Comparison of ENCODE assay signal across 18 cellular contexts in genomic region chr3:9815986-9816385, GRCh38. TPM values are rescaled to one million over a fixed set of nuclear protein-coding genes. Genes with fewer than 3 reads are reported as not detected.
DNase-seq lines count a peak whose midpoint lies in the region; ATAC-seq, FAIRE-seq and TF ChIP-seq lines count a peak whose summit lies in the region.
"Had no signal": no experiment of that assay in that cellular context is flagged by ENCODE, and none has a peak within 500 bp of the region (broad histone marks: within the 10 kb centered on the region; RNA-seq: fewer than 3 reads in every experiment).

No MANE protein-coding gene starts in this region.

- no peak overlapping the region for H3K27ac Mint-ChIP-seq in chondrocyte (ENCODE audit: unreplicated experiment)
- peak overlapping the region; percentile 67 for H3K27ac Mint-ChIP-seq in neural crest cell (ENCODE audit: unreplicated experiment)
- peak overlapping the region; percentile 47 for H3K27ac Mint-ChIP-seq in stimulated activated naive B cell treated with anti-CD40 and anti-IgM and Interleukin-4, amounts not matched to agents 10 μg/mL and 1 μg/mL and 100 μg/mL, for 72 hours
- no peak overlapping the region for H3K27ac Mint-ChIP-seq in activated CD4-positive, alpha-beta T cell treated with anti-CD3 and anti-CD28 coated beads, Interleukin-2, amount 10 ng/mL, durations not matched to agents 7 days and 5 days
- H3K27ac Mint-ChIP-seq: B cell; CD4-positive, alpha-beta T cell had no signal

- no peak for TF ChIP-seq CTCF in chondrocyte (IDR thresholded peaks at IDR 0.05)
- no peak for TF ChIP-seq CTCF in neural crest cell (conservative IDR thresholded peaks at IDR 0.05)
- no peak for TF ChIP-seq CTCF in vagina (IDR thresholded peaks at IDR 0.05)
- TF ChIP-seq CTCF in right atrium auricular region (IDR thresholded peaks at IDR 0.05), result no peak

- no peak for ATAC-seq in stimulated activated naive B cell treated with anti-CD40 and anti-IgM and Interleukin-4, amounts not matched to agents 10 μg/mL and 1 μg/mL and 100 μg/mL, for 72 hours (replicated peaks)
- ATAC-seq: GM12878 had no signal

- FAIRE-seq in GM12892 (lab: Jason Lieb, UNC), result no peak
- FAIRE-seq: A204.1, GM12878, GM19239 had no signal

- H3K27me3 ChIP-seq in vagina, result no peaks in the 10 kb centered on the region
- H3K27me3 ChIP-seq in right atrium auricular region, result no peaks in the 10 kb centered on the region

- H3K27me3 Mint-ChIP-seq in chondrocyte (ENCODE audit: low read depth) (no peaks in the 10 kb centered on the region), neural crest cell (ENCODE audit: low read depth) (no peaks in the 10 kb centered on the region)
- H3K27me3 Mint-ChIP-seq in stimulated activated naive B cell treated with anti-CD40 and anti-IgM and Interleukin-4, amounts not matched to agents 10 μg/mL and 1 μg/mL and 100 μg/mL, for 72 hours, result no peaks in the 10 kb centered on the region
- no peaks in the 10 kb centered on the region for H3K27me3 Mint-ChIP-seq in activated CD4-positive, alpha-beta T cell treated with anti-CD3 and anti-CD28 coated beads, Interleukin-2, amount 10 ng/mL, durations not matched to agents 7 days and 5 days
- H3K27me3 Mint-ChIP-seq: B cell; CD4-positive, alpha-beta T cell had no signal

- intact Hi-C loops in vagina (cut with DNase I), result no loop called here

- peaks cover 7% of the 10 kb centered on the region for H3K36me3 Mint-ChIP-seq in chondrocyte (ENCODE audit: low read depth)
- peaks cover 4% of the 10 kb centered on the region for H3K36me3 Mint-ChIP-seq in neural crest cell (ENCODE audit: low read depth)
- peaks cover 40 to 48% of the 10 kb centered on the region in 2 donors for H3K36me3 Mint-ChIP-seq in stimulated activated naive B cell treated with anti-CD40 and anti-IgM and Interleukin-4, amounts not matched to agents 10 μg/mL and 1 μg/mL and 100 μg/mL, for 72 hours
- H3K36me3 Mint-ChIP-seq in activated CD4-positive, alpha-beta T cell treated with anti-CD3 and anti-CD28 coated beads, Interleukin-2, amount 10 ng/mL, durations not matched to agents 7 days and 5 days (ENCODE audit: low read depth), result peaks cover 21% of the 10 kb centered on the region

- CTCF ChIA-PET in activated CD4-positive, alpha-beta T cell treated with anti-CD3 and anti-CD28 coated beads, Interleukin-2, amount 10 ng/mL, durations not matched to agents 7 days and 5 days (lab: Charles Lee), result interaction anchor here (0.6 to 1.0 kb wide), 2 partner anchors 15 to 239 kb away, joined by 3 to 5 read pairs; no protein-coding TSS in a partner anchor

- no peak for DNase-seq in GM12892 (ENCODE audit: insufficient read length)
- DNase-seq in chondrocyte (ENCODE audit: low spot score), result peak; percentile 83
- DNase-seq in neural crest cell (ENCODE audit: low read depth, low spot score), result no peak
- no peak for DNase-seq in stimulated activated naive B cell treated with anti-CD40 and anti-IgM and Interleukin-4, amounts not matched to agents 10 μg/mL and 1 μg/mL and 100 μg/mL, for 72 hours
- DNase-seq in vagina (ENCODE audit: extremely low spot score in 2 of 2), result no peak
- no peak for DNase-seq in right atrium auricular region (ENCODE audit: low spot score)
- no peak for DNase-seq in activated CD4-positive, alpha-beta T cell treated with anti-CD3 and anti-CD28 coated beads, Interleukin-2, amount 10 ng/mL, durations not matched to agents 7 days and 5 days
- DNase-seq: C1 segment of cervical spinal cord; Calu3; CD4-positive, alpha-beta T cell; DMS79; H7; IMR-90 had no signal

- H3K36me3 ChIP-seq in vagina (peaks cover 0 to 17% of the 10 kb centered on the region in 2 donors), right atrium auricular region (no peaks in the 10 kb centered on the region)

- peaks cover 8% of the 10 kb centered on the region for H3K4me1 Mint-ChIP-seq in chondrocyte (ENCODE audit: low read depth)
- peaks cover 9% of the 10 kb centered on the region for H3K4me1 Mint-ChIP-seq in neural crest cell
- H3K4me1 Mint-ChIP-seq in stimulated activated naive B cell treated with anti-CD40 and anti-IgM and Interleukin-4, amounts not matched to agents 10 μg/mL and 1 μg/mL and 100 μg/mL, for 72 hours, result peaks cover 6 to 9% of the 10 kb centered on the region in 2 donors
- H3K4me1 Mint-ChIP-seq in activated CD4-positive, alpha-beta T cell treated with anti-CD3 and anti-CD28 coated beads, Interleukin-2, amount 10 ng/mL, durations not matched to agents 7 days and 5 days, result peaks cover 7% of the 10 kb centered on the region

- no peak overlapping the region for H3K27ac ChIP-seq in vagina
- H3K27ac ChIP-seq in right atrium auricular region, result no peak overlapping the region

- H3K9me3 Mint-ChIP-seq in chondrocyte (ENCODE audit: low read depth), result no peaks in the 10 kb centered on the region
- no peaks in the 10 kb centered on the region for H3K9me3 Mint-ChIP-seq in neural crest cell
- no peaks in the 10 kb centered on the region for H3K9me3 Mint-ChIP-seq in stimulated activated naive B cell treated with anti-CD40 and anti-IgM and Interleukin-4, amounts not matched to agents 10 μg/mL and 1 μg/mL and 100 μg/mL, for 72 hours
- H3K9me3 Mint-ChIP-seq in activated CD4-positive, alpha-beta T cell treated with anti-CD3 and anti-CD28 coated beads, Interleukin-2, amount 10 ng/mL, durations not matched to agents 7 days and 5 days, result no peaks in the 10 kb centered on the region
- H3K9me3 Mint-ChIP-seq: CD4-positive, alpha-beta T cell had no signal

- POLR2A ChIA-PET in activated CD4-positive, alpha-beta T cell treated with anti-CD3 and anti-CD28 coated beads, Interleukin-2, amount 10 ng/mL, durations not matched to agents 7 days and 5 days (lab: Charles Lee), result no interaction called here

- peaks cover 3% of the 10 kb centered on the region for H3K4me1 ChIP-seq in vagina
- H3K4me1 ChIP-seq in right atrium auricular region, result peaks cover 0 to 3% of the 10 kb centered on the region in 2 donors

- H3K4me3 Mint-ChIP-seq in chondrocyte (ENCODE audit: unreplicated experiment) (no peak overlapping the region), neural crest cell (no peak overlapping the region)
- no peak overlapping the region for H3K4me3 Mint-ChIP-seq in stimulated activated naive B cell treated with anti-CD40 and anti-IgM and Interleukin-4, amounts not matched to agents 10 μg/mL and 1 μg/mL and 100 μg/mL, for 72 hours
- no peak overlapping the region for H3K4me3 Mint-ChIP-seq in activated CD4-positive, alpha-beta T cell treated with anti-CD3 and anti-CD28 coated beads, Interleukin-2, amount 10 ng/mL, durations not matched to agents 7 days and 5 days
- H3K4me3 Mint-ChIP-seq: B cell; CD4-positive, alpha-beta T cell had no signal

- TF ChIP-seq POLR2A in GM12892 (IDR thresholded peaks at IDR 0.05; ENCODE audit: low read depth, low read length), result 0 out of 2 replicates have a peak, but pooled peaks have one; percentile 8
- no peak for TF ChIP-seq POLR2A in vagina (IDR thresholded peaks at IDR 0.05)

- H3K4me3 ChIP-seq in vagina (no peak overlapping the region), right atrium auricular region (no peak overlapping the region)
- H3K4me3 ChIP-seq: GM12878 had no signal

- no peaks in the 10 kb centered on the region for H3K9me3 ChIP-seq in vagina
- H3K9me3 ChIP-seq in right atrium auricular region, result no peaks in the 10 kb centered on the region

RNA-seq across cellular contexts. Expression of gene TTLL3, which starts 5.9 kb away (rescaled TPM):
- 33.8 TPM for polyA plus RNA-seq in GM12892 (2012; ENCODE audit: missing spikeins)
- total RNA-seq in chondrocyte (31.5 to 44.9 TPM (median 38.7 TPM) in 3 replicates), neural crest cell (28.3 and 31.0 TPM in 2 replicates), vagina (73.4 TPM), right atrium auricular region (10 to 100 TPM; 12.2 to 13.1 TPM)
- 10 to 100 TPM; 51.1 to 55.3 TPM for total RNA-seq in activated CD4-positive, alpha-beta T cell treated with anti-CD3 and anti-CD28 coated beads, Interleukin-2, amount 10 ng/mL, durations not matched to agents 7 days and 5 days

RNA-seq across cellular contexts. Expression of gene ARPC4, which starts 23.1 kb away (rescaled TPM):
- polyA plus RNA-seq in GM12892 (2012; ENCODE audit: missing spikeins), result 209 TPM
- total RNA-seq in chondrocyte (150 to 179 TPM (median 177 TPM) in 3 replicates), neural crest cell (147 and 156 TPM in 2 replicates), vagina (124 TPM), right atrium auricular region (10 to 100 TPM; 69.0 to 89.6 TPM)
- total RNA-seq in activated CD4-positive, alpha-beta T cell treated with anti-CD3 and anti-CD28 coated beads, Interleukin-2, amount 10 ng/mL, durations not matched to agents 7 days and 5 days, result 100 to 1,000 TPM; 258 to 299 TPM

RNA-seq across cellular contexts. Expression of gene TADA3, which starts 23.7 kb away (rescaled TPM):
- polyA plus RNA-seq in GM12892 (2012; ENCODE audit: missing spikeins), result 30.4 TPM
- total RNA-seq in chondrocyte (42.2 to 69.9 TPM (median 69.6 TPM) in 3 replicates), neural crest cell (70.0 and 73.2 TPM in 2 replicates), vagina (58.9 TPM), right atrium auricular region (10 to 100 TPM; 43.6 to 57.3 TPM)
- total RNA-seq in activated CD4-positive, alpha-beta T cell treated with anti-CD3 and anti-CD28 coated beads, Interleukin-2, amount 10 ng/mL, durations not matched to agents 7 days and 5 days, result 10 to 100 TPM; 77.6 to 82.3 TPM

RNA-seq across cellular contexts. Expression of gene RPUSD3, which starts 27.8 kb away (rescaled TPM):
- polyA plus RNA-seq in GM12892 (2012; ENCODE audit: missing spikeins), result 32.8 TPM
- total RNA-seq in chondrocyte, result 26.9 to 31.4 TPM (median 27.7 TPM) in 3 replicates
- 55.2 and 58.0 TPM in 2 replicates for total RNA-seq in neural crest cell
- 50.6 TPM for total RNA-seq in vagina
- 10 to 100 TPM; 46.7 to 55.2 TPM for total RNA-seq in right atrium auricular region
- 10 to 100 TPM; 49.8 to 49.9 TPM for total RNA-seq in activated CD4-positive, alpha-beta T cell treated with anti-CD3 and anti-CD28 coated beads, Interleukin-2, amount 10 ng/mL, durations not matched to agents 7 days and 5 days

RNA-seq across cellular contexts. Expression of gene CAMK1, which starts 46.2 kb away (rescaled TPM):
- polyA plus RNA-seq in GM12892 (2012; ENCODE audit: missing spikeins), result 3.3 TPM
- total RNA-seq in chondrocyte, result 9.7 to 20.9 TPM (median 19.3 TPM) in 3 replicates
- total RNA-seq in neural crest cell, result 19.5 and 22.5 TPM in 2 replicates
- 42.5 TPM for total RNA-seq in vagina
- total RNA-seq in right atrium auricular region, result 10 to 100 TPM; 16.4 to 40.2 TPM
- total RNA-seq in activated CD4-positive, alpha-beta T cell treated with anti-CD3 and anti-CD28 coated beads, Interleukin-2, amount 10 ng/mL, durations not matched to agents 7 days and 5 days, result 10 to 100 TPM; 18.8 to 19.0 TPM
- total RNA-seq: G401 had no signal

Comparison
In these comparisons a context has a peak if more than half of its experiments do, and no peak if none do; other contexts are left out.
1. H3K27ac Mint-ChIP-seq: peak in neural crest cell (single experiment) and stimulated activated naive B cell treated with anti-CD40 and anti-IgM and Interleukin-4, amounts not matched to agents 10 μg/mL and 1 μg/mL and 100 μg/mL, for 72 hours (single experiment); none in chondrocyte (single experiment) and activated CD4-positive, alpha-beta T cell treated with anti-CD3 and anti-CD28 coated beads, Interleukin-2, amount 10 ng/mL, durations not matched to agents 7 days and 5 days (single experiment).